ENCODE assay signal across 1 cellular context in genomic region chr1:27122652-27123051, GRCh38.
TF ChIP-seq lines count a peak whose summit lies in the region.

No MANE protein-coding gene starts in this region.

TF ChIP-seq in GM23338, 12 proteins besides CTCF, POLR2A, EP300 and RAD21 (continued from another document):
- no peak for TF ChIP-seq REST (IDR thresholded peaks at IDR 0.05; ENCODE audit: unreplicated experiment)
- TF ChIP-seq ZNF114 (CRISPR knock-in tag; IDR thresholded peaks at IDR 0.05) = no peak
- no peak for TF ChIP-seq ZNF331 (CRISPR knock-in tag; IDR thresholded peaks at IDR 0.05; ENCODE audit: low read depth)
- TF ChIP-seq POLR2AphosphoS5 (IDR thresholded peaks at IDR 0.05; ENCODE audit: low read depth) = no peak
